8 cellular contexts compared by ENCODE assay signal in the genomic region with DNA sequence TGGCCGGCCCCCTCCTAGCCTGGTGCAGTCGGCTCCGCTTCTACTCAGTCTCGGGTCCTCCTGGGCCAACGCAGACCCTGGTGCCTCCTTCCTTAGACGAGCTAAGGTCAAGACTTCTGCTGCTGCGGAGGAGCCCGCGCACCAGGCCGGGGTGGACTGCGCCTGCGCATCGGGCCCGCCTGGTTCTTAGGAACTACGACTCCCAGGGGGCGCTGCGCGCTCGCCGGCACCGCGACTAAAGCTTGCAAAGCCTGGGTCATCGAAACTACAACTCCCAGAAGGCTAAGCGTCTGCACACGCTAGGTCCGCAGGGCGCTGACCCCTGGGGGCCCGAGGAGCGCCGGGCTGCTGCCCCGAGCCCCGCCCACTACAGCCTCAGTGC. TPM values are rescaled to one million over a fixed set of nuclear protein-coding genes. Genes with fewer than 3 reads are reported as not detected.
DNase-seq lines count a peak whose midpoint lies in the region; ATAC-seq and TF ChIP-seq lines count a peak whose summit lies in the region.

A gene (minus strand): TSS at position 145 of the 382 bp plus-strand sequence. CDS start 6,559 bp downstream, outside the sequence.

- H3K27me3 Mint-ChIP-seq in activated CD4-positive, alpha-beta T cell treated with anti-CD3 and anti-CD28 coated beads, Interleukin-2, amount 10 ng/mL, durations not matched to agents 24 days and 14 days: no peaks in the 10 kb centered on the region

- no peak within 1 kb of the TSS for H3K27ac Mint-ChIP-seq in activated CD4-positive, alpha-beta T cell treated with anti-CD3 and anti-CD28 coated beads, Interleukin-2, amount 10 ng/mL, durations not matched to agents 24 days and 14 days

- peaks cover 3% of the 10 kb centered on the region for H3K36me3 Mint-ChIP-seq in activated CD4-positive, alpha-beta T cell treated with anti-CD3 and anti-CD28 coated beads, Interleukin-2, amount 10 ng/mL, durations not matched to agents 24 days and 14 days (ENCODE audit: low read depth)

- ATAC-seq in lower lobe of right lung: peak; percentile 91 to 99
- no peak for ATAC-seq in HG03460 (IDR thresholded peaks at IDR 0.05; ENCODE audit: unreplicated experiment)
- ATAC-seq in GM18498 (IDR thresholded peaks at IDR 0.05; ENCODE audit: unreplicated experiment): no peak

- no peaks in the 10 kb centered on the region for H3K36me3 ChIP-seq in lower lobe of right lung

- H3K9me3 ChIP-seq in lower lobe of right lung: peaks cover 7% of the 10 kb centered on the region

- H3K4me3 Mint-ChIP-seq in activated CD4-positive, alpha-beta T cell treated with anti-CD3 and anti-CD28 coated beads, Interleukin-2, amount 10 ng/mL, durations not matched to agents 24 days and 14 days: peak within 1 kb of the TSS; percentile 73

- H3K9me3 Mint-ChIP-seq in activated CD4-positive, alpha-beta T cell treated with anti-CD3 and anti-CD28 coated beads, Interleukin-2, amount 10 ng/mL, durations not matched to agents 24 days and 14 days: peaks cover 16% of the 10 kb centered on the region

- DNase-seq in GOT3 (lab: John Stamatoyannopoulos, UW) (peak; percentile 6), choroid plexus epithelial cell (ENCODE audit: low read depth) (peak; percentile 38), lower lobe of right lung (peak; percentile 94), iPS-NIHi7 (ENCODE audit: extremely low spot score) (no peak)
- DNase-seq in activated CD4-positive, alpha-beta T cell treated with anti-CD3 and anti-CD28 coated beads, Interleukin-2, amount 10 ng/mL, durations not matched to agents 24 days and 14 days: peak; percentile 82
- DNase-seq in stimulated activated CD8-positive, alpha-beta memory T cell treated with anti-CD3 and anti-CD28 coated beads, Interleukin-12 subunit alpha, Interleukin-12 subunit beta, amount 100 ng/mL, for 24 hours (ENCODE audit: extremely low read depth): peak; percentile 67

- H3K4me1 Mint-ChIP-seq in activated CD4-positive, alpha-beta T cell treated with anti-CD3 and anti-CD28 coated beads, Interleukin-2, amount 10 ng/mL, durations not matched to agents 24 days and 14 days: no peaks in the 10 kb centered on the region

- H3K4me1 ChIP-seq in lower lobe of right lung: peaks cover 10% of the 10 kb centered on the region

- peak within 1 kb of the TSS; percentile 22 for H3K4me3 ChIP-seq in choroid plexus epithelial cell (ENCODE audit: low read depth, low read length)
- H3K4me3 ChIP-seq in lower lobe of right lung: peak within 1 kb of the TSS; percentile 79

- peak within 1 kb of the TSS; percentile 53 for H3K27ac ChIP-seq in lower lobe of right lung

- H3K27me3 ChIP-seq in lower lobe of right lung (ENCODE audit: low read depth): no peaks in the 10 kb centered on the region

- TF ChIP-seq CTCF in choroid plexus epithelial cell (conservative IDR thresholded peaks at IDR 0.05; ENCODE audit: low read depth, low read length): no peak
- peak; percentile 40 for TF ChIP-seq CTCF in lower lobe of right lung (IDR thresholded peaks at IDR 0.05)

- intact Hi-C loops in activated CD4-positive, alpha-beta T cell treated with anti-CD3 and anti-CD28 coated beads, Interleukin-2, amount 10 ng/mL, durations not matched to agents 24 days and 14 days (cut with micrococcal nuclease): no loop called here
- intact Hi-C loops in lower lobe of right lung (cut with DNase I): no loop called here

RNA-seq across cellular contexts. Expression of the gene that starts here (rescaled TPM):
- 0.40 and 0.43 TPM in 2 replicates for total RNA-seq in activated CD4-positive, alpha-beta T cell treated with anti-CD3 and anti-CD28 coated beads, Interleukin-2, amount 10 ng/mL, durations not matched to agents 24 days and 14 days
- total RNA-seq in lower lobe of right lung: 3.0 TPM

Comparison
In these comparisons a context has a peak if more than half of its experiments do, and no peak if none do; other contexts are left out.
1. Peak in DNase-seq in activated CD4-positive, alpha-beta T cell treated with anti-CD3 and anti-CD28 coated beads, Interleukin-2, amount 10 ng/mL, durations not matched to agents 24 days and 14 days; RNA of the gene not detected or under 1 TPM.
2. ATAC-seq: peak in lower lobe of right lung (2 of 2); none in HG03460 (single experiment) and GM18498 (single experiment).